ENCODE assay signal across 26 cellular contexts in genomic region chr5:176762489-176762888, GRCh38. TPM values are rescaled to one million over a fixed set of nuclear protein-coding genes. Genes with fewer than 3 reads are reported as not detected.
A peak's percentile ranks its signal among the peaks of the same experiment; 100 is the strongest.
DNase-seq lines count a peak whose midpoint lies in the region; ATAC-seq, FAIRE-seq and TF ChIP-seq lines count a peak whose summit lies in the region.
"Had no signal": no experiment of that assay in that cellular context is flagged by ENCODE, and none has a peak within 500 bp of the region (broad histone marks: within the 10 kb centered on the region; RNA-seq: fewer than 3 reads in every experiment).

No MANE protein-coding gene starts in this region.

- H3K27me3 ChIP-seq in PC-9 (ENCODE audit: insufficient read depth, low read depth), result peaks cover 18% of the 10 kb centered on the region
- H3K27me3 ChIP-seq in foreskin keratinocyte, result peaks cover 33% of the 10 kb centered on the region
- H3K27me3 ChIP-seq in MM.1S (replicated peaks; ENCODE audit: insufficient read depth, low read length), result peaks cover 63% of the 10 kb centered on the region
- H3K27me3 ChIP-seq: body of pancreas, Peyer's patch, tibial artery had no signal

- no peak for TF ChIP-seq RAD21 in A549 (conservative IDR thresholded peaks at IDR 0.05 in 1 of 2, IDR thresholded peaks at IDR 0.05 in 1 of 2)

- H3K27me3 Mint-ChIP-seq in chondrocyte (ENCODE audit: low read depth), result peaks cover 44% of the 10 kb centered on the region

- no peak for FAIRE-seq in A549 (lab: Jason Lieb, UNC)
- FAIRE-seq: GM12892, small intestine had no signal

- H3K27ac Mint-ChIP-seq in chondrocyte (ENCODE audit: unreplicated experiment), result no peak overlapping the region
- H3K27ac Mint-ChIP-seq: activated naive CD8-positive, alpha-beta T cell treated with anti-CD3 and anti-CD28 coated beads, Interleukin-2, amount 50 U/mL, for 24 hours; CD8-positive, alpha-beta T cell; immature natural killer cell had no signal

- H3K27ac ChIP-seq in A549 (no peak overlapping the region), PC-9 (no peak overlapping the region), foreskin keratinocyte (no peak overlapping the region), MM.1S (ENCODE audit: low read length) (no peak overlapping the region)
- H3K27ac ChIP-seq: body of pancreas, heart right ventricle, Peyer's patch, prostate gland, tibial artery had no signal

- no peaks in the 10 kb centered on the region for H3K4me1 Mint-ChIP-seq in chondrocyte (ENCODE audit: low read depth)
- H3K4me1 Mint-ChIP-seq: immature natural killer cell had no signal

- DNase-seq in A549 (ENCODE audit: low read depth in 1 of 2, low spot score in 1 of 2) (no peak), DMS53 treated with DMSO at 0.1 percent for 48 hours (lab: John Stamatoyannopoulos, UW; ENCODE audit: unreplicated experiment) (peak; percentile 62), PC-9 (peak in 1 of 2 experiments; percentile 45), foreskin keratinocyte (peak; percentile 13 to 23), MM.1S (no peak), chondrocyte (ENCODE audit: low spot score) (no peak), NCI-H510A treated with DMSO at 0.1 percent for 48 hours (lab: John Stamatoyannopoulos, UW) (no peak)
- DNase-seq: activated CD4-positive, alpha-beta T cell treated with anti-CD3 and anti-CD28 coated beads for 1 hour; activated effector memory CD4-positive, alpha-beta T cell treated with anti-CD3 and anti-CD28 coated beads, Interleukin-2, amount 50 U/mL, for 16 hours; activated naive CD8-positive, alpha-beta T cell treated with anti-CD3 and anti-CD28 coated beads, Interleukin-2, amount 50 U/mL, for 24 hours; body of pancreas; CD8-positive, alpha-beta T cell; cortex of kidney; DMS79; heart right ventricle; immature natural killer cell; left ventricle myocardium superior; NCI-H1105; NCI-H526 treated with DMSO at 0.1 percent for 48 hours; small intestine; stimulated activated naive CD8-positive, alpha-beta T cell treated with anti-CD3 and anti-CD28 coated beads, Interleukin-15, Interleukin-2, amounts not matched to agents 100 U/mL and 50 U/mL, for 24 hours; tibial artery had no signal

- TF ChIP-seq EP300 in A549 (IDR thresholded peaks at IDR 0.05), result no peak

- no peak overlapping the region for H3K4me3 Mint-ChIP-seq in chondrocyte (ENCODE audit: unreplicated experiment)
- H3K4me3 Mint-ChIP-seq: activated naive CD8-positive, alpha-beta T cell treated with anti-CD3 and anti-CD28 coated beads, Interleukin-2, amount 50 U/mL, for 24 hours; CD8-positive, alpha-beta T cell; immature natural killer cell had no signal

- H3K36me3 ChIP-seq in PC-9 (ENCODE audit: low read depth), result no peaks in the 10 kb centered on the region
- no peaks in the 10 kb centered on the region for H3K36me3 ChIP-seq in MM.1S (replicated peaks; ENCODE audit: insufficient read depth, low read length)
- H3K36me3 ChIP-seq: heart right ventricle, Peyer's patch, prostate gland, tibial artery had no signal

- H3K36me3 Mint-ChIP-seq in chondrocyte (ENCODE audit: low read depth), result peaks cover 4% of the 10 kb centered on the region
- H3K36me3 Mint-ChIP-seq: CD8-positive, alpha-beta T cell had no signal

- no peak overlapping the region for H3K4me3 ChIP-seq in A549
- H3K4me3 ChIP-seq in PC-9, result no peak overlapping the region
- no peak overlapping the region for H3K4me3 ChIP-seq in MM.1S (ENCODE audit: low read length)
- H3K4me3 ChIP-seq: body of pancreas, heart right ventricle, Peyer's patch, prostate gland, tibial artery had no signal

- H2AFZ ChIP-seq in PC-9 (no peak overlapping the region), MM.1S (ENCODE audit: low read length) (no peak overlapping the region)

- H3K79me2 ChIP-seq in PC-9 (ENCODE audit: low read depth), result no peaks in the 10 kb centered on the region
- no peaks in the 10 kb centered on the region for H3K79me2 ChIP-seq in MM.1S (ENCODE audit: low read length)

- peak overlapping the region; percentile 37; the same call in 2 of the 3 replicates for H3K4me2 ChIP-seq in A549
- peak overlapping the region; percentile 32; the same call in 1 of the 2 replicates for H3K4me2 ChIP-seq in PC-9
- H3K4me2 ChIP-seq in MM.1S (ENCODE audit: low read depth, low read length), result no peak overlapping the region

- H4K20me1 ChIP-seq in PC-9 (ENCODE audit: insufficient read depth), result no peaks in the 10 kb centered on the region
- no peaks in the 10 kb centered on the region for H4K20me1 ChIP-seq in MM.1S (ENCODE audit: insufficient read depth, low read length)

- CTCF ChIA-PET in A549 (lab: Yijun Ruan, JAX) (interaction anchor here (1.0 kb wide), 1 partner anchor 9 kb away, joined by 4 read pairs; no protein-coding TSS in a partner anchor), PC-9 (lab: Charles Lee) (no interaction called here)

- peaks cover 26% of the 10 kb centered on the region for H3K9me3 ChIP-seq in A549
- H3K9me3 ChIP-seq in PC-9 (ENCODE audit: insufficient read depth, low read depth), result peaks cover 7% of the 10 kb centered on the region; the same call in 1 of the 2 replicates
- H3K9me3 ChIP-seq in MM.1S (replicated peaks; ENCODE audit: insufficient read depth, low read length), result no peaks in the 10 kb centered on the region
- H3K9me3 ChIP-seq: body of pancreas, Peyer's patch, prostate gland had no signal

- H3K4me1 ChIP-seq in A549 (0 out of 3 replicates have a peak, but pooled peaks cover 3% of the 10 kb centered on the region), PC-9 (replicated peaks; ENCODE audit: insufficient read depth) (peaks cover 9% of the 10 kb centered on the region; the same call in 1 of the 2 replicates), foreskin keratinocyte (no peaks in the 10 kb centered on the region), MM.1S (ENCODE audit: low read length) (no peaks in the 10 kb centered on the region)
- H3K4me1 ChIP-seq: body of pancreas, heart right ventricle, Peyer's patch, prostate gland, tibial artery had no signal

- WGBS in A549 (ENCODE audit: missing lambda C conversion rate), result 30% methylated on average over 9 of the region's 9 CpGs

- no peaks in the 10 kb centered on the region for H3F3A ChIP-seq in PC-9 (ENCODE audit: insufficient read depth, low read depth)
- no peaks in the 10 kb centered on the region for H3F3A ChIP-seq in MM.1S (ENCODE audit: insufficient read depth, low read length)

- BruUV-seq in PC-9 (replicated peaks; lab: Mats Ljungman, UMichigan), result no TSS peak

- peaks cover 31% of the 10 kb centered on the region for H3K9me3 Mint-ChIP-seq in chondrocyte (ENCODE audit: low read depth)

- H3K9ac ChIP-seq in MM.1S (ENCODE audit: low read length), result no peak overlapping the region

- POLR2A ChIA-PET in A549 (lab: Yijun Ruan, JAX), result no interaction called here
- POLR2A ChIA-PET in PC-9 (lab: Charles Lee; ENCODE audit: unreplicated experiment), result no interaction called here

- no peaks in the 10 kb centered on the region for H3K9me2 ChIP-seq in PC-9 (ENCODE audit: insufficient read depth)
- H3K9me2 ChIP-seq in MM.1S (replicated peaks; ENCODE audit: insufficient read depth, low read length), result no peaks in the 10 kb centered on the region

- intact Hi-C loops in PC-9 (cut with micrococcal nuclease; ENCODE audit: unreplicated experiment), result no loop called here

- TF ChIP-seq CTCF in A549 (IDR thresholded peaks at IDR 0.05) (no peak), PC-9 (conservative IDR thresholded peaks at IDR 0.05) (no peak), foreskin keratinocyte (conservative IDR thresholded peaks at IDR 0.05) (no peak), MM.1S (IDR thresholded peaks at IDR 0.05; ENCODE audit: low read length) (no peak), chondrocyte (IDR thresholded peaks at IDR 0.05) (no peak)

- ATAC-seq in A549, result peak in 1 of 2 experiments; percentile 36; a peak in 2 of 6 replicates
- ATAC-seq in foreskin keratinocyte, result peak; percentile 65
- ATAC-seq: activated naive CD8-positive, alpha-beta T cell treated with anti-CD3 and anti-CD28 coated beads, Interleukin-2, amount 50 U/mL, for 24 hours; body of pancreas; CD8-positive, alpha-beta T cell; heart right ventricle; left ventricle myocardium superior; stimulated activated naive CD8-positive, alpha-beta T cell treated with anti-CD3 and anti-CD28 coated beads, Interleukin-15, Interleukin-2, amounts not matched to agents 100 U/mL and 50 U/mL, for 24 hours had no signal

- TF ChIP-seq POLR2A in A549 (IDR thresholded peaks at IDR 0.05; ENCODE audit: low read length), result no peak

TF ChIP-seq in A549, 52 proteins besides CTCF, POLR2A, EP300 and RAD21:
- TF ChIP-seq MAFK (IDR thresholded peaks at IDR 0.05; ENCODE audit: partially characterized antibody) (peak; percentile 32), HOXA7 (CRISPR knock-in tag; IDR thresholded peaks at IDR 0.05) (no peak)

RNA-seq across cellular contexts. Expression of gene UNC5A, which starts 47.9 kb away (rescaled TPM):
- polyA plus RNA-seq in A549 (2011; rRNA removed) (0.03 TPM in 2 replicates), A549 (2017; fragmentation: RNase III; extraction: RNeasy Plus Mini Kit Qiagen cat#74134 plus additional on column Dnase treatment) (0.07 to 0.17 TPM (median 0.14 TPM) in 3 replicates), foreskin keratinocyte (0.18 and 0.46 TPM in 2 replicates)
- 0.01 and 0.05 TPM in 2 replicates for polyA plus RNA-seq in A549 (2012; cell fraction: cytosol; rRNA removed)
- polyA plus RNA-seq in A549 (2012; cell fraction: nucleus; rRNA removed), result 0.07 and 0.11 TPM in 2 replicates
- polyA minus RNA-seq in A549 (2011; rRNA and poly(A)+ RNA removed), result 0.10 TPM in 1 of 2 replicates, not detected in the other
- total RNA-seq in PC-9 (2021) (3.1 and 3.6 TPM in 2 replicates), foreskin keratinocyte (0.18 and 0.51 TPM in 2 replicates), chondrocyte (0.15 to 0.18 TPM (median 0.17 TPM) in 3 replicates)
- total RNA-seq: CD8-positive, alpha-beta T cell; mononuclear cell had no signal
- polyA plus RNA-seq: immature natural killer cell had no signal

Comparison
In these comparisons a context has a peak if more than half of its experiments do, and no peak if none do; other contexts are left out.
1. DNase-seq: peak in DMS53 treated with DMSO at 0.1 percent for 48 hours (single experiment) and foreskin keratinocyte (2 of 2); none in A549 (0 of 2), MM.1S (single experiment), chondrocyte (single experiment) and NCI-H510A treated with DMSO at 0.1 percent for 48 hours (single experiment).